20 cellular contexts compared by ENCODE assay signal in the genomic region with DNA sequence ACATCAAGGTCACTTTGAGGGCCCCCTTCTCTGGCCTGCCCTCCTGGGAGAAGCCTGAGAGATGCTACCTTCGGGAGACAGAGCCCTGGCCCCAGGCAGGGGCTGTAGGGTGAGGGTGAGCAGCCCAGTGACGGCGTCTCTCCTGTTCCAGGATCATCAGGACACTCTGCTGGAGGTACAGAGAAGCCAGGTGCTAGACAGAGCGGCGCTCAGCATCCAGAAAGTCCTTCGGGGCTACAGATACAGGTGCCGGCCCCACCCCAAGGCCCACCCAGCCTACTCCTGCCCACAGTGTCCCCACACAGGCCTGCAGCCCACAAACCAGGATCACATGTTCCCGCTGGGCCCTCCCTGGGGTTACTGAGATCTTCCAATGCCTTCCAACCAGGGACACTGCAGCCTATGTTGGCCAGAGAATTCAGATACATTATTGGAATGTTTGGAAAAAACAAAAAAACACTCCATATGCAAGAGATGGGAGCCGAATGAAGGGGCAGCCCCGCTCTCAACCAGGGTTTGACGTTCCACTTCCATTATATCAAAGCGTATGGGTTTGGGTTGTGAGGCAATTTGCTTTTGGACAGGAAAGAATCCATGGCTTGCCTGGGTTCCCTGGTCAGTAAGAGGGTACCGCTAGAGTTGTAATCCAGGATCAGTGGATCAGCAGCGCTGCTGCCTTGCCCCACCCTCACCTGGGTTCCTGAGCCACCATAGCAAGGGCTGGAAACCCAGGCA. TPM values are rescaled to one million over a fixed set of nuclear protein-coding genes. Genes with fewer than 3 reads are reported as not detected.
DNase-seq lines count a peak whose midpoint lies in the region; ATAC-seq lines count a peak whose summit lies in the region.
"Had no signal": no experiment of that assay in that cellular context is flagged by ENCODE, and none has a peak within 500 bp of the region (broad histone marks: within the 10 kb centered on the region; RNA-seq: fewer than 3 reads in every experiment).

No MANE protein-coding gene starts in this region.

- ATAC-seq in left ventricle myocardium superior (no peak), Right ventricle myocardium inferior (no peak), aorta (ENCODE audit: low FRiP score) (peak; percentile 7), HG03378 (IDR thresholded peaks at IDR 0.05; ENCODE audit: unreplicated experiment) (no peak)

- H3K27me3 ChIP-seq in aorta (ENCODE audit: control insufficient read depth in 1 of 2, insufficient read depth in 2 of 2, low read length in 1 of 2) = no peaks in the 10 kb centered on the region
- H3K27me3 ChIP-seq: MG63 had no signal

- WGBS in aorta, 2 donors = 98% methylated on average over 14 of the region's 14 CpGs

- H3K4me1 ChIP-seq in aorta (ENCODE audit: control insufficient read depth in 1 of 2, insufficient read depth in 2 of 2, low read length in 2 of 2) = no peaks in the 10 kb centered on the region

- H3K4me3 ChIP-seq in aorta (ENCODE audit: low read length in 2 of 2) = no peak overlapping the region
- H3K4me3 ChIP-seq: MG63, PC-9 had no signal

- H3K27ac ChIP-seq in aorta (ENCODE audit: low read depth in 1 of 2, low read length in 2 of 2) = no peak overlapping the region
- H3K27ac ChIP-seq: KMS-11, PC-9 had no signal

- no peaks in the 10 kb centered on the region for H3K36me3 ChIP-seq in aorta (ENCODE audit: control insufficient read depth in 1 of 2, insufficient read depth in 2 of 2, low read length in 1 of 2)
- H3K36me3 ChIP-seq: MG63 had no signal

- intact Hi-C loops in left ventricle myocardium superior (cut with micrococcal nuclease) = loop anchor here (5.0 kb wide), 1 partner anchor 236 kb away; no protein-coding TSS in a partner anchor
- intact Hi-C loops in Right ventricle myocardium inferior (cut with DNase I) = no loop called here
- intact Hi-C loops in posterior vena cava (cut with DNase I) = loop anchor here in 1 of 2 donors (5.0 kb wide), 1 partner anchor 426 kb away; no protein-coding TSS in a partner anchor
- intact Hi-C loops in aorta (cut with DNase I) = loop anchor here in 1 of 2 donors (10.0 kb wide), 1 partner anchor 358 kb away; no protein-coding TSS in a partner anchor

- no peaks in the 10 kb centered on the region for H3K9me3 ChIP-seq in aorta (ENCODE audit: control insufficient read depth, low read length)

- DNase-seq in left ventricle myocardium superior (peak; percentile 21), Right ventricle myocardium inferior (ENCODE audit: missing footprints) (no peak), ecto neural progenitor cell (ENCODE audit: low spot score) (peak; percentile 24), posterior vena cava (ENCODE audit: low spot score) (peak; percentile 63), aorta (peak in 1 of 2 donors; percentile 48), NCI-H1105 (lab: John Stamatoyannopoulos, UW) (no peak), COLO668 (lab: John Stamatoyannopoulos, UW; ENCODE audit: unreplicated experiment) (no peak)
- DNase-seq: ACHN; CD4-positive, alpha-beta T cell; GF-D8; HFFc6; MG63; NCI-H1092 treated with DMSO at 0.1 percent for 48 hours; NCI-H187; NCI-H748 treated with DMSO at 0.1 percent for 48 hours; PC-9; Right ventricle myocardium superior had no signal

RNA-seq across cellular contexts. Expression of a gene that starts 49.5 kb away (rescaled TPM):
- total RNA-seq in left ventricle myocardium superior = 0.25 TPM
- 0.16 TPM for total RNA-seq in Right ventricle myocardium inferior
- under 1 TPM in 1 of 2 donors, not detected in 1; 0.10 TPM for total RNA-seq in posterior vena cava
- total RNA-seq in aorta = under 1 TPM in 1 of 2 donors, not detected in 1; 0.16 TPM
- 1 to 10 TPM in 1 of 2 donors, under 1 TPM in 1; 0.63 to 3.7 TPM for polyA plus RNA-seq in aorta
- total RNA-seq: CD4-positive, alpha-beta T cell; H1; HFFc6; PC-9; Right ventricle myocardium superior had no signal

Comparison
In these comparisons a context has a peak if more than half of its experiments do, and no peak if none do; other contexts are left out.
1. DNase-seq: peak in left ventricle myocardium superior (single experiment), ecto neural progenitor cell (single experiment) and posterior vena cava (single experiment); none in Right ventricle myocardium inferior (single experiment), NCI-H1105 (single experiment) and COLO668 (single experiment).